In the genomic region with DNA sequence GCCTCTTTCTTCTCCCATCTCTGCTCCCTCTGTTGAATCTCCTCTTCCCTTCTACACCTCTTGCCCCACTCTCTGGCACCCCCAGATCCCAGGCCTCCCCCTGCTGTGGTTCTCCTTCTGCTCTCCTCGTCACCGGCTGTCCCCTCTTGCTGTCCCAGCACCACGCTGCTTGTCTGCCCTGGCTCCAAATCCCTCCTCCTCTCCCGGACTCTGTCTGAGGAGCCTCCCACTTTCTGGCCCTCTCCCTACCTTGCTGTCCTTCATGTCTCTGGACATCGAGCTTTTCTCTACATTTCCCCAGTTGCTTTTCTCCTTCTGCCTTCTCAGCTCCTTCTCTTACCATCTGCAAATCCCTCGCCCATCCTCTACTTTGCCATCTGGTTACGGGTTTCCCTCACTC, we compare ENCODE assay signal across 7 cellular contexts. TPM values are rescaled to one million over a fixed set of nuclear protein-coding genes. Genes with fewer than 3 reads are reported as not detected.
A peak's percentile ranks its signal among the peaks of the same experiment; 100 is the strongest.
DNase-seq lines count a peak whose midpoint lies in the region; ATAC-seq and TF ChIP-seq lines count a peak whose summit lies in the region.
"Had no signal": no experiment of that assay in that cellular context is flagged by ENCODE, and none has a peak within 500 bp of the region (broad histone marks: within the 10 kb centered on the region; RNA-seq: fewer than 3 reads in every experiment).

No MANE protein-coding gene starts in this region.

- H3K4me1 ChIP-seq in psoas muscle, result no peaks in the 10 kb centered on the region

- peak; percentile 39 for DNase-seq in dermis blood vessel endothelial cell
- DNase-seq in psoas muscle, result no peak
- no peak for DNase-seq in NCI-H524 treated with DMSO at 0.1 percent for 48 hours (lab: John Stamatoyannopoulos, UW)
- DNase-seq in COLO668 (lab: John Stamatoyannopoulos, UW; ENCODE audit: unreplicated experiment), result no peak
- no peak for DNase-seq in SHP77 treated with DMSO at 0.1 percent for 48 hours (lab: John Stamatoyannopoulos, UW)

- 14 to 21% (median 14%) methylated on average over 7 of the region's 7 CpGs for WGBS in psoas muscle, 3 donors

- no peak for TF ChIP-seq CTCF in psoas muscle (IDR thresholded peaks at IDR 0.05)

- H3K9me3 ChIP-seq in KOPT-K1 (ENCODE audit: insufficient read depth, low read length, poor library complexity, severe bottlenecking) (peaks cover 46% of the 10 kb centered on the region), psoas muscle (peaks cover 3% of the 10 kb centered on the region)

- ATAC-seq in psoas muscle, result no peak

- H3K27ac ChIP-seq in KOPT-K1 (ENCODE audit: low read depth, low read length, poor library complexity, severe bottlenecking), result peak overlapping the region; percentile 62
- peak overlapping the region; percentile 70 for H3K27ac ChIP-seq in psoas muscle

- H3K36me3 ChIP-seq in KOPT-K1 (ENCODE audit: insufficient read depth, low read length) (peaks cover 43% of the 10 kb centered on the region), psoas muscle (ENCODE audit: insufficient read depth in 1 of 2, low read depth in 1 of 2) (peaks cover 0 to 13% of the 10 kb centered on the region in 2 donors)

- intact Hi-C loops in psoas muscle (cut with DNase I), result loop anchor here in 1 of 2 donors (5.0 kb wide), 1 partner anchor 55 kb away; a partner anchor contains a TSS

- H3K4me3 ChIP-seq in psoas muscle, result peak overlapping the region; percentile 78

- no peaks in the 10 kb centered on the region for H3K27me3 ChIP-seq in psoas muscle (ENCODE audit: insufficient read depth in 3 of 3, low read length in 2 of 3)

RNA-seq across cellular contexts. Expression of a gene that starts 1.3 kb away (rescaled TPM):
- total RNA-seq in dermis blood vessel endothelial cell (7.5 and 8.3 TPM in 2 replicates), psoas muscle (1 to 10 TPM; 3.8 to 6.8 (median 5.4) TPM)
- polyA plus RNA-seq in psoas muscle, result 1 to 10 TPM; 2.6 to 6.2 (median 3.4) TPM

RNA-seq across cellular contexts. Expression of a gene that starts 24.9 kb away (rescaled TPM):
- total RNA-seq in dermis blood vessel endothelial cell (1.6 and 1.9 TPM in 2 replicates), psoas muscle (1 to 10 TPM; 3.9 to 9.2 (median 6.3) TPM)
- 1 to 10 TPM; 3.9 to 7.8 (median 7.7) TPM for polyA plus RNA-seq in psoas muscle

RNA-seq across cellular contexts. Expression of a gene that starts 35.6 kb away (rescaled TPM):
- total RNA-seq in dermis blood vessel endothelial cell, result 2.6 and 3.0 TPM in 2 replicates
- total RNA-seq in psoas muscle, result 1 to 10 TPM in 1 of 4 donors, under 1 TPM in 3; 0.47 to 1.1 (median 0.75) TPM
- under 1 TPM; 0.20 to 0.66 (median 0.48) TPM for polyA plus RNA-seq in psoas muscle
- total RNA-seq: SK-MEL-5 had no signal

RNA-seq across cellular contexts. Expression of a gene that starts 54.4 kb away (rescaled TPM):
- 25.5 and 29.3 TPM in 2 replicates for total RNA-seq in dermis blood vessel endothelial cell
- total RNA-seq in psoas muscle, result 10 to 100 TPM in 2 of 4 donors, 1 to 10 TPM in 2; 7.5 to 12.4 (median 10.4) TPM
- 10 to 100 TPM in 1 of 3 donors, 1 to 10 TPM in 2; 4.9 to 12.9 (median 6.9) TPM for polyA plus RNA-seq in psoas muscle
